Comparison of ENCODE assay signal across 1 cellular context in the genomic region with DNA sequence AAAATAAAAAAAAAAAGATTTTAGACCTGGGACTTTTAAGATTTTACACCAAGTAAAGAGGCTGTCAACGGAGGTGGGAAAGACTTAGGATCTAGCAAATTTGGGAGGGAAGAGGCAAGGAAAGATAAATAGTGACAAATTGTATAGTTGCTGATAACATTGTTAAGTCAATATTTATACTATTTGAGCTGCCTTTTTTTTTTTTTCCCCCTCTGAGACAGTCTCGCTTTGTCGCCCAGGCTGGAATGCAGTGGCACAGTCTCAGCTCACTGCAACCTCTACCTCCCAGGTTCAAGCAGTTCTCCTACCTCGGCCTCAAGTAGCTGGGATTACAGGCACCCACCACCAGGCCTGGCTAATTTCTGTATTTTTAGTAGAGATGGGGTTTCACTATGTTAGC.
TF ChIP-seq lines count a peak whose summit lies in the region.

No MANE protein-coding gene starts in this region.

TF ChIP-seq in HepG2, 621 proteins besides CTCF, POLR2A, EP300 and RAD21 (continued from another document and continues in another):
- TF ChIP-seq HHEX (CRISPR knock-in tag; IDR thresholded peaks at IDR 0.05), result peak; percentile 75; the same call in 1 of the 2 replicates
- 0 out of 2 replicates have a peak, but pooled peaks have one; percentile 37 for TF ChIP-seq SIX1 (CRISPR knock-in tag; IDR thresholded peaks at IDR 0.05; ENCODE audit: borderline replicate concordance)
- TF ChIP-seq CBX5 (CRISPR knock-in tag; IDR thresholded peaks at IDR 0.05; ENCODE audit: borderline replicate concordance), result no peak
- TF ChIP-seq CREM (IDR thresholded peaks at IDR 0.05), result peak; percentile 44; the same call in 1 of the 2 replicates
- TF ChIP-seq CREM (CRISPR knock-in tag; IDR thresholded peaks at IDR 0.05), result no peak
- peak; percentile 97 for TF ChIP-seq SP5 (CRISPR knock-in tag; IDR thresholded peaks at IDR 0.05; ENCODE audit: borderline replicate concordance, low read depth)
- no peak for TF ChIP-seq TRIM22 (IDR thresholded peaks at IDR 0.05)
- peak; percentile 13; the same call in 1 of the 2 replicates for TF ChIP-seq SALL1 (CRISPR knock-in tag; IDR thresholded peaks at IDR 0.05)
- TF ChIP-seq NCOA2 (CRISPR knock-in tag; IDR thresholded peaks at IDR 0.05), result peak; percentile 53
- TF ChIP-seq NR2C2 (CRISPR knock-in tag; IDR thresholded peaks at IDR 0.05; ENCODE audit: borderline replicate concordance), result no peak
- TF ChIP-seq BCL6 (CRISPR knock-in tag; IDR thresholded peaks at IDR 0.05), result peak; percentile 71
- TF ChIP-seq NFE2L2 (IDR thresholded peaks at IDR 0.05; ENCODE audit: low read length), result no peak
- peak; percentile 41; the same call in 1 of the 2 replicates for TF ChIP-seq ELF3 (CRISPR knock-in tag; IDR thresholded peaks at IDR 0.05)
- TF ChIP-seq MTERF4 (CRISPR knock-in tag; IDR thresholded peaks at IDR 0.05), result no peak
- peak; percentile 85 for TF ChIP-seq ARID5B (CRISPR knock-in tag; IDR thresholded peaks at IDR 0.05)
- peak; percentile 14; the same call in 1 of the 2 replicates for TF ChIP-seq THAP11 (CRISPR knock-in tag; IDR thresholded peaks at IDR 0.05)
- TF ChIP-seq FOSL2 (CRISPR knock-in tag; IDR thresholded peaks at IDR 0.05), result 0 out of 2 replicates have a peak, but pooled peaks have one; percentile 34
- TF ChIP-seq LCORL (IDR thresholded peaks at IDR 0.05), result peak; percentile 22; the same call in 1 of the 2 replicates
- peak; percentile 80; the same call in 1 of the 2 replicates for TF ChIP-seq LCORL (CRISPR knock-in tag; IDR thresholded peaks at IDR 0.05)
- peak; percentile 82 for TF ChIP-seq TBX2 (CRISPR knock-in tag; IDR thresholded peaks at IDR 0.05; ENCODE audit: borderline replicate concordance)
- 0 out of 2 replicates have a peak, but pooled peaks have one; percentile 27 for TF ChIP-seq PPARG (CRISPR knock-in tag; conservative IDR thresholded peaks at IDR 0.05)
- TF ChIP-seq PITX1 (CRISPR knock-in tag; IDR thresholded peaks at IDR 0.05), result 0 out of 2 replicates have a peak, but pooled peaks have one; percentile 52
- TF ChIP-seq NFIC (IDR thresholded peaks at IDR 0.05; ENCODE audit: low read length), result 0 out of 2 replicates have a peak, but pooled peaks have one; percentile 48
- TF ChIP-seq SCMH1 (CRISPR knock-in tag; IDR thresholded peaks at IDR 0.05; ENCODE audit: borderline replicate concordance), result no peak
- TF ChIP-seq KAT8 (CRISPR knock-in tag; IDR thresholded peaks at IDR 0.05), result 0 out of 2 replicates have a peak, but pooled peaks have one; percentile 20
- no peak for TF ChIP-seq FOXM1 (CRISPR knock-in tag; IDR thresholded peaks at IDR 0.05)
- peak; percentile 54; the same call in 1 of the 2 replicates for TF ChIP-seq SAP130 (CRISPR knock-in tag; IDR thresholded peaks at IDR 0.05; ENCODE audit: low read depth)
- no peak for TF ChIP-seq THRA (CRISPR knock-in tag; IDR thresholded peaks at IDR 0.05; ENCODE audit: borderline replicate concordance)
- TF ChIP-seq SOX6 (IDR thresholded peaks at IDR 0.05), result no peak
- TF ChIP-seq SOX6 (CRISPR knock-in tag; IDR thresholded peaks at IDR 0.05), result peak; percentile 68
- peak; percentile 47; the same call in 1 of the 2 replicates for TF ChIP-seq FOXJ3 (CRISPR knock-in tag; IDR thresholded peaks at IDR 0.05; ENCODE audit: borderline replicate concordance)
- peak; percentile 88 for TF ChIP-seq TEAD3 (CRISPR knock-in tag; optimal IDR thresholded peaks at IDR 0.05; ENCODE audit: borderline replicate concordance)
- peak; percentile 68 for TF ChIP-seq TCF7 (IDR thresholded peaks at IDR 0.05; ENCODE audit: low read depth)
- no peak for TF ChIP-seq NFE2L1 (CRISPR knock-in tag; IDR thresholded peaks at IDR 0.05; ENCODE audit: borderline replicate concordance)
- TF ChIP-seq FOXA1 (IDR thresholded peaks at IDR 0.05), result peak; percentile 78
- TF ChIP-seq FOXA1 (CRISPR knock-in tag; IDR thresholded peaks at IDR 0.05), result peak; percentile 75
- TF ChIP-seq SKI (IDR thresholded peaks at IDR 0.05; ENCODE audit: partially characterized antibody), result peak; percentile 44
- peak; percentile 88 for TF ChIP-seq ZNF503 (CRISPR knock-in tag; IDR thresholded peaks at IDR 0.05)
- no peak for TF ChIP-seq MAF1 (CRISPR knock-in tag; IDR thresholded peaks at IDR 0.05; ENCODE audit: borderline replicate concordance)
- TF ChIP-seq MZF1 (CRISPR knock-in tag; IDR thresholded peaks at IDR 0.05; ENCODE audit: borderline replicate concordance), result no peak
- peak; percentile 44; the same call in 1 of the 2 replicates for TF ChIP-seq PAXIP1 (CRISPR knock-in tag; conservative IDR thresholded peaks at IDR 0.05)
- TF ChIP-seq, protein P1, sequence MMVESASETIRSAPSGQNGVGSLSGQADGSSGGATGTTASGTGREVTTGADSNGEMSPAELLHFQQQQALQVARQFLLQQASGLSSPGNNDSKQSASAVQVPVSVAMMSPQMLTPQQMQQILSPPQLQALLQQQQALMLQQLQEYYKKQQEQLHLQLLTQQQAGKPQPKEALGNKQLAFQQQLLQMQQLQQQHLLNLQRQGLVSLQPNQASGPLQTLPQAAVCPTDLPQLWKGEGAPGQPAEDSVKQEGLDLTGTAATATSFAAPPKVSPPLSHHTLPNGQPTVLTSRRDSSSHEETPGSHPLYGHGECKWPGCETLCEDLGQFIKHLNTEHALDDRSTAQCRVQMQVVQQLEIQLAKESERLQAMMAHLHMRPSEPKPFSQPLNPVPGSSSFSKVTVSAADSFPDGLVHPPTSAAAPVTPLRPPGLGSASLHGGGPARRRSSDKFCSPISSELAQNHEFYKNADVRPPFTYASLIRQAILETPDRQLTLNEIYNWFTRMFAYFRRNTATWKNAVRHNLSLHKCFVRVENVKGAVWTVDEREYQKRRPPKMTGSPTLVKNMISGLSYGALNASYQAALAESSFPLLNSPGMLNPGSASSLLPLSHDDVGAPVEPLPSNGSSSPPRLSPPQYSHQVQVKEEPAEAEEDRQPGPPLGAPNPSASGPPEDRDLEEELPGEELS (CRISPR knock-in tag; IDR thresholded peaks at IDR 0.05), result peak; percentile 33; the same call in 1 of the 2 replicates
- TF ChIP-seq NKX3-1 (CRISPR knock-in tag; IDR thresholded peaks at IDR 0.05), result peak; percentile 84; the same call in 1 of the 2 replicates
- TF ChIP-seq ZBTB7A (CRISPR knock-in tag; IDR thresholded peaks at IDR 0.05), result no peak
- TF ChIP-seq GATAD2A (CRISPR knock-in tag; IDR thresholded peaks at IDR 0.05), result 0 out of 2 replicates have a peak, but pooled peaks have one; percentile 41
- peak; percentile 63; the same call in 1 of the 2 replicates for TF ChIP-seq HMG20A (CRISPR knock-in tag; IDR thresholded peaks at IDR 0.05; ENCODE audit: borderline replicate concordance)
- peak; percentile 30; the same call in 1 of the 2 replicates for TF ChIP-seq TBX3 (IDR thresholded peaks at IDR 0.05; ENCODE audit: borderline replicate concordance)
- TF ChIP-seq ZNF274 (CRISPR knock-in tag; IDR thresholded peaks at IDR 0.05), result no peak
- TF ChIP-seq KDM2A (CRISPR knock-in tag; IDR thresholded peaks at IDR 0.05; ENCODE audit: borderline replicate concordance, low read depth), result no peak
- TF ChIP-seq SOX13 (IDR thresholded peaks at IDR 0.05), result peak; percentile 47
- TF ChIP-seq SOX13 (CRISPR knock-in tag; conservative IDR thresholded peaks at IDR 0.05 in 1 of 2, IDR thresholded peaks at IDR 0.05 in 1 of 2), result peak in 1 of 2 experiments; percentile 75; a peak in 2 of 4 replicates
